1 cellular context compared by ENCODE assay signal in the genomic region with DNA sequence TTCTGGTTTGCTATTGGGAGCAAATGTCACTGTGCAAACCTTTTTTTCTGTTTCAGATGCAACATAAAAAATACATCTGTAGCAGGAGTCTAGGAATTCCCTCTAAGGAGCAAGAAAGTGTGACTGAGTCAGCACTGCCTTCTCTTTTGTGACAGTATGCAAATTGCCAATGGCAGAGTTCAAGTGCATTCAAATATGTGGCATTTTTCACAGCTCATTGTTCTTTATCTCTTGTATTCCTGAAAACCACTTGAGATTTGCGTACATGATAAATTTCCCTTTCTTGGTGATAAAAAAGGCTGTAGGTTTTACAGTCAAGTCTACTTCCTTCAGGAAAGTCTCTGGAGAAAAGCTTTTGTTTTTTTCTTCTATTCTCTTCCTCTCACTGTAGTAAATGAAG.
TF ChIP-seq lines count a peak whose summit lies in the region.

No MANE protein-coding gene starts in this region.

TF ChIP-seq in GM23338, 12 proteins besides CTCF, POLR2A, EP300 and RAD21 (continued from another document):
- TF ChIP-seq, protein P1, sequence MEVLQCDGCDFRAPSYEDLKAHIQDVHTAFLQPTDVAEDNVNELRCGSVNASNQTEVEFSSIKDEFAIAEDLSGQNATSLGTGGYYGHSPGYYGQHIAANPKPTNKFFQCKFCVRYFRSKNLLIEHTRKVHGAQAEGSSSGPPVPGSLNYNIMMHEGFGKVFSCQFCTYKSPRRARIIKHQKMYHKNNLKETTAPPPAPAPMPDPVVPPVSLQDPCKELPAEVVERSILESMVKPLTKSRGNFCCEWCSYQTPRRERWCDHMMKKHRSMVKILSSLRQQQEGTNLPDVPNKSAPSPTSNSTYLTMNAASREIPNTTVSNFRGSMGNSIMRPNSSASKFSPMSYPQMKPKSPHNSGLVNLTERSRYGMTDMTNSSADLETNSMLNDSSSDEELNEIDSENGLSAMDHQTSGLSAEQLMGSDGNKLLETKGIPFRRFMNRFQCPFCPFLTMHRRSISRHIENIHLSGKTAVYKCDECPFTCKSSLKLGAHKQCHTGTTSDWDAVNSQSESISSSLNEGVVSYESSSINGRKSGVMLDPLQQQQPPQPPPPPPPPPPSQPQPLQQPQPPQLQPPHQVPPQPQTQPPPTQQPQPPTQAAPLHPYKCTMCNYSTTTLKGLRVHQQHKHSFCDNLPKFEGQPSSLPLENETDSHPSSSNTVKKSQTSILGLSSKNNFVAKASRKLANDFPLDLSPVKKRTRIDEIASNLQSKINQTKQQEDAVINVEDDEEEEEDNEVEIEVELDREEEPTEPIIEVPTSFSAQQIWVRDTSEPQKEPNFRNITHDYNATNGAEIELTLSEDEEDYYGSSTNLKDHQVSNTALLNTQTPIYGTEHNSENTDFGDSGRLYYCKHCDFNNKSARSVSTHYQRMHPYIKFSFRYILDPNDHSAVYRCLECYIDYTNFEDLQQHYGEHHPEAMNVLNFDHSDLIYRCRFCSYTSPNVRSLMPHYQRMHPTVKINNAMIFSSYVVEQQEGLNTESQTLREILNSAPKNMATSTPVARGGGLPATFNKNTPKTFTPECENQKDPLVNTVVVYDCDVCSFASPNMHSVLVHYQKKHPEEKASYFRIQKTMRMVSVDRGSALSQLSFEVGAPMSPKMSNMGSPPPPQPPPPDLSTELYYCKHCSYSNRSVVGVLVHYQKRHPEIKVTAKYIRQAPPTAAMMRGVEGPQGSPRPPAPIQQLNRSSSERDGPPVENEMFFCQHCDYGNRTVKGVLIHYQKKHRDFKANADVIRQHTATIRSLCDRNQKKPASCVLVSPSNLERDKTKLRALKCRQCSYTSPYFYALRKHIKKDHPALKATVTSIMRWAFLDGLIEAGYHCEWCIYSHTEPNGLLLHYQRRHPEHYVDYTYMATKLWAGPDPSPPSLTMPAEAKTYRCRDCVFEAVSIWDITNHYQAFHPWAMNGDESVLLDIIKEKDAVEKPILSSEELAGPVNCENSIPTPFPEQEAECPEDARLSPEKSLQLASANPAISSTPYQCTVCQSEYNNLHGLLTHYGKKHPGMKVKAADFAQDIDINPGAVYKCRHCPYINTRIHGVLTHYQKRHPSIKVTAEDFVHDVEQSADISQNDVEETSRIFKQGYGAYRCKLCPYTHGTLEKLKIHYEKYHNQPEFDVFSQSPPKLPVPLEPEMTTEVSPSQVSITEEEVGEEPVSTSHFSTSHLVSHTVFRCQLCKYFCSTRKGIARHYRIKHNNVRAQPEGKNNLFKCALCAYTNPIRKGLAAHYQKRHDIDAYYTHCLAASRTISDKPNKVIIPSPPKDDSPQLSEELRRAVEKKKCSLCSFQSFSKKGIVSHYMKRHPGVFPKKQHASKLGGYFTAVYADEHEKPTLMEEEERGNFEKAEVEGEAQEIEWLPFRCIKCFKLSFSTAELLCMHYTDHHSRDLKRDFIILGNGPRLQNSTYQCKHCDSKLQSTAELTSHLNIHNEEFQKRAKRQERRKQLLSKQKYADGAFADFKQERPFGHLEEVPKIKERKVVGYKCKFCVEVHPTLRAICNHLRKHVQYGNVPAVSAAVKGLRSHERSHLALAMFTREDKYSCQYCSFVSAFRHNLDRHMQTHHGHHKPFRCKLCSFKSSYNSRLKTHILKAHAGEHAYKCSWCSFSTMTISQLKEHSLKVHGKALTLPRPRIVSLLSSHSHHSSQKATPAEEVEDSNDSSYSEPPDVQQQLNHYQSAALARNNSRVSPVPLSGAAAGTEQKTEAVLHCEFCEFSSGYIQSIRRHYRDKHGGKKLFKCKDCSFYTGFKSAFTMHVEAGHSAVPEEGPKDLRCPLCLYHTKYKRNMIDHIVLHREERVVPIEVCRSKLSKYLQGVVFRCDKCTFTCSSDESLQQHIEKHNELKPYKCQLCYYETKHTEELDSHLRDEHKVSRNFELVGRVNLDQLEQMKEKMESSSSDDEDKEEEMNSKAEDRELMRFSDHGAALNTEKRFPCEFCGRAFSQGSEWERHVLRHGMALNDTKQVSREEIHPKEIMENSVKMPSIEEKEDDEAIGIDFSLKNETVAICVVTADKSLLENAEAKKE (CRISPR knock-in tag; IDR thresholded peaks at IDR 0.05): no peak
- TF ChIP-seq, protein P2, sequence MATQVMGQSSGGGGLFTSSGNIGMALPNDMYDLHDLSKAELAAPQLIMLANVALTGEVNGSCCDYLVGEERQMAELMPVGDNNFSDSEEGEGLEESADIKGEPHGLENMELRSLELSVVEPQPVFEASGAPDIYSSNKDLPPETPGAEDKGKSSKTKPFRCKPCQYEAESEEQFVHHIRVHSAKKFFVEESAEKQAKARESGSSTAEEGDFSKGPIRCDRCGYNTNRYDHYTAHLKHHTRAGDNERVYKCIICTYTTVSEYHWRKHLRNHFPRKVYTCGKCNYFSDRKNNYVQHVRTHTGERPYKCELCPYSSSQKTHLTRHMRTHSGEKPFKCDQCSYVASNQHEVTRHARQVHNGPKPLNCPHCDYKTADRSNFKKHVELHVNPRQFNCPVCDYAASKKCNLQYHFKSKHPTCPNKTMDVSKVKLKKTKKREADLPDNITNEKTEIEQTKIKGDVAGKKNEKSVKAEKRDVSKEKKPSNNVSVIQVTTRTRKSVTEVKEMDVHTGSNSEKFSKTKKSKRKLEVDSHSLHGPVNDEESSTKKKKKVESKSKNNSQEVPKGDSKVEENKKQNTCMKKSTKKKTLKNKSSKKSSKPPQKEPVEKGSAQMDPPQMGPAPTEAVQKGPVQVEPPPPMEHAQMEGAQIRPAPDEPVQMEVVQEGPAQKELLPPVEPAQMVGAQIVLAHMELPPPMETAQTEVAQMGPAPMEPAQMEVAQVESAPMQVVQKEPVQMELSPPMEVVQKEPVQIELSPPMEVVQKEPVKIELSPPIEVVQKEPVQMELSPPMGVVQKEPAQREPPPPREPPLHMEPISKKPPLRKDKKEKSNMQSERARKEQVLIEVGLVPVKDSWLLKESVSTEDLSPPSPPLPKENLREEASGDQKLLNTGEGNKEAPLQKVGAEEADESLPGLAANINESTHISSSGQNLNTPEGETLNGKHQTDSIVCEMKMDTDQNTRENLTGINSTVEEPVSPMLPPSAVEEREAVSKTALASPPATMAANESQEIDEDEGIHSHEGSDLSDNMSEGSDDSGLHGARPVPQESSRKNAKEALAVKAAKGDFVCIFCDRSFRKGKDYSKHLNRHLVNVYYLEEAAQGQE (IDR thresholded peaks at IDR 0.05; ENCODE audit: unreplicated experiment): no peak
- TF ChIP-seq ZNF331 (CRISPR knock-in tag; IDR thresholded peaks at IDR 0.05; ENCODE audit: low read depth) (no peak), POLR2AphosphoS5 (IDR thresholded peaks at IDR 0.05; ENCODE audit: low read depth) (no peak), EZH2phosphoT487 (IDR thresholded peaks at IDR 0.05; ENCODE audit: unreplicated experiment) (no peak), ZNF114 (CRISPR knock-in tag; IDR thresholded peaks at IDR 0.05) (no peak)
